8 cellular contexts compared by ENCODE assay signal in the genomic region with DNA sequence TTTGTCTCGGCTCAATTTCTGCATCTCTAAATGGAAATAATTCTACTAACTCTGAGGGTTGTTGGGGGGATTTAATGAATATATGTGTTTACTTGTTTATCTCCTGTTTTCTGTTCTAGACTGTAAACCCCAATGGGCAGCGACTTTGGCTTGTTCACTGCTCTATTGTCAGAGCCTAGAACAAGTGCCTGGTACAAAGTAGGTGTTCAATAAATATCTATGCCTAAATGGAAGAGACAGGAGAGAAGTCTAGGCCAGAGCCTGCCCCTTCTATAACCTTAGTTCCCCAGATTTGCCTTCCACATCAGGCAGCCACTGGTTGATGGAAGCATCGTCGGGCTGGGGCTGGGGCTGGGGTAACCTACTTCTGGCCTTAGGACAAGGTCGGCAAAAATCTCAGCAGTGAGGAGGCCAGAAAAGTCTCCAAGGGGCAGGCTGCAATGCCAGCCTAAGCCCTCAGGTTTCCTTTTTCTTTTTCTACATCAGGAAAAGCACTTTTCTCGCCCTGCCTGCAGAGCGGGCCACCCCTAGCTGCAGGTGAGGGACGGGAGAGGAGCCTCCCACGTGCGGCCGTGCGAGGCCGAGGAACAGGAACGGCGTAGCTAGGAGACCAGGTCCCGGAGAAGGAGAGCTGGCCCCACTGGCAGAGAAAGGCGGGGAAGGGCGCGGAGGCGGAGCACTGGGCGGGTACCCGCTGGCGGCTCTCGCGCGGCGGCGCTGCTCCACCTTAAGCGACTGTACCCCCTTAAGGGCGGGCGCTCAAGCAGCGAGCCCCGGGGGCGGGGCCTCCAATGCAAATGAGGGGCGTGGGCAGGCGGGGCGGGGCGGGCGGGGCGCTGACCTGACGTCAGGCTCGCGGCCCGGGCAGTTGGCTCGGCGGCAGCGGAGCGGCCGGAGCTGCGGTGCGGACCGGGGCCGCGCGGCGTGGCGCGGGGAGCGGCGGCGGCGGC. TPM values are rescaled to one million over a fixed set of nuclear protein-coding genes. Genes with fewer than 3 reads are reported as not detected.
DNase-seq lines count a peak whose midpoint lies in the region; ATAC-seq and TF ChIP-seq lines count a peak whose summit lies in the region.

TSS of gene CNNM4 (plus strand) at position 867 of the 950 bp plus-strand sequence. CDS start 98 bp downstream, outside the sequence.

- 12% methylated on average over 34 of the region's 62 CpGs for WGBS in SK-N-SH (ENCODE audit: low lambda C conversion rate)
- 5% methylated on average over 62 of the region's 62 CpGs for WGBS in thymus

- TF ChIP-seq CTCF in GM10266 (IDR thresholded peaks at IDR 0.05; ENCODE audit: control insufficient read depth, insufficient read depth, low read depth, missing control alignments) = peak; percentile 34
- no peak for TF ChIP-seq CTCF in SK-N-SH (IDR thresholded peaks at IDR 0.05)
- TF ChIP-seq CTCF in glutamatergic neuron (IDR thresholded peaks at IDR 0.05; ENCODE audit: partially characterized antibody, unreplicated experiment) = no peak
- no peak for TF ChIP-seq CTCF in osteocyte (IDR thresholded peaks at IDR 0.05)

- H3K4me3 Mint-ChIP-seq in glutamatergic neuron (ENCODE audit: unreplicated experiment) = peak within 1 kb of the TSS; percentile 86
- peak within 1 kb of the TSS; percentile 81 for H3K4me3 Mint-ChIP-seq in osteocyte (ENCODE audit: unreplicated experiment)

- ATAC-seq in HG02610 (IDR thresholded peaks at IDR 0.05; ENCODE audit: unreplicated experiment) = peak; percentile 84
- peak; percentile 92 to 94 for ATAC-seq in activated naive CD4-positive, alpha-beta T cell treated with anti-CD3 and anti-CD28 coated beads, Interleukin-2, amount 50 U/mL, for 72 hours

- H3K9me2 ChIP-seq in SK-N-SH = no peaks in the 10 kb centered on the region

- DNase-seq in GM10266 (ENCODE audit: extremely low spot score) (peak; percentile 95), NCI-H1092 (lab: John Stamatoyannopoulos, UW) (peak; percentile 81), SK-N-SH (peak; percentile 97), glutamatergic neuron (peak; percentile 93), osteocyte (ENCODE audit: extremely low spot score, unreplicated experiment) (peak; percentile 96)
- peak; percentile 90 to 92 for DNase-seq in activated naive CD4-positive, alpha-beta T cell treated with anti-CD3 and anti-CD28 coated beads, Interleukin-2, amount 50 U/mL, for 72 hours (ENCODE audit: low spot score in 2 of 2)

- H3K4me1 ChIP-seq in SK-N-SH (ENCODE audit: control insufficient read depth in 1 of 2, insufficient read depth in 2 of 2, low read depth in 1 of 2, low read length in 1 of 2) = peaks cover 16 to 38% of the 10 kb centered on the region in 2 experiments; a peak in 2 of 4 replicates
- peaks cover 33% of the 10 kb centered on the region for H3K4me1 ChIP-seq in thymus (ENCODE audit: control insufficient read depth, insufficient read depth, low read length)

- H3K27me3 Mint-ChIP-seq in glutamatergic neuron (ENCODE audit: unreplicated experiment) = peaks cover 2% of the 10 kb centered on the region
- no peaks in the 10 kb centered on the region for H3K27me3 Mint-ChIP-seq in osteocyte (ENCODE audit: unreplicated experiment)

- no peaks in the 10 kb centered on the region for H3K27me3 ChIP-seq in SK-N-SH (ENCODE audit: insufficient read depth)
- no peaks in the 10 kb centered on the region for H3K27me3 ChIP-seq in thymus (ENCODE audit: control insufficient read depth, insufficient read depth)

- peak within 1 kb of the TSS; percentile 96 for H3K4me2 ChIP-seq in SK-N-SH

- H3K4me3 ChIP-seq in SK-N-SH (ENCODE audit: low read depth in 2 of 2, low read length in 1 of 2) (peak within 1 kb of the TSS; percentile 61 to 74), thymus (ENCODE audit: low read length) (peak within 1 kb of the TSS; percentile 84)

- no peak for TF ChIP-seq RAD21 in SK-N-SH (IDR thresholded peaks at IDR 0.05; ENCODE audit: low read length)

- H3K27ac ChIP-seq in SK-N-SH (ENCODE audit: low read depth in 2 of 2, low read length in 1 of 2) (peak within 1 kb of the TSS; percentile 48 to 75; a peak in 3 of 4 replicates), thymus (ENCODE audit: low read depth) (peak within 1 kb of the TSS; percentile 72)

- H4K20me1 ChIP-seq in SK-N-SH (ENCODE audit: insufficient read depth) = no peaks in the 10 kb centered on the region

- H3K9ac ChIP-seq in SK-N-SH = peak within 1 kb of the TSS; percentile 60

- H3K9me3 ChIP-seq in SK-N-SH (no peaks in the 10 kb centered on the region), thymus (ENCODE audit: control insufficient read depth) (no peaks in the 10 kb centered on the region)

- peak within 1 kb of the TSS; percentile 95 for H2AFZ ChIP-seq in SK-N-SH (ENCODE audit: low read depth)

- peaks cover 0 to 4% of the 10 kb centered on the region in 2 donors for H3K36me3 Mint-ChIP-seq in activated naive CD4-positive, alpha-beta T cell treated with anti-CD3 and anti-CD28 coated beads, Interleukin-2, amount 50 U/mL, for 72 hours
- H3K36me3 Mint-ChIP-seq in glutamatergic neuron (ENCODE audit: unreplicated experiment) (no peaks in the 10 kb centered on the region), osteocyte (ENCODE audit: unreplicated experiment) (no peaks in the 10 kb centered on the region)

- no peaks in the 10 kb centered on the region for H3K9me3 Mint-ChIP-seq in activated naive CD4-positive, alpha-beta T cell treated with anti-CD3 and anti-CD28 coated beads, Interleukin-2, amount 50 U/mL, for 72 hours
- H3K9me3 Mint-ChIP-seq in glutamatergic neuron (ENCODE audit: unreplicated experiment) (peaks cover 2% of the 10 kb centered on the region), osteocyte (ENCODE audit: unreplicated experiment) (no peaks in the 10 kb centered on the region)

- H3K4me1 Mint-ChIP-seq in glutamatergic neuron (ENCODE audit: low read depth, unreplicated experiment) = peaks cover 22% of the 10 kb centered on the region
- H3K4me1 Mint-ChIP-seq in osteocyte (ENCODE audit: unreplicated experiment) = peaks cover 44% of the 10 kb centered on the region

- CTCF ChIA-PET in SK-N-SH (lab: Yijun Ruan, JAX) = interaction anchor here (0.6 to 6.8 kb wide), 14 partner anchors 10 to 352 kb away, joined by 3 to 58 read pairs (median 5); partner anchors contain the start of gene KANSL3

- TF ChIP-seq EP300 in SK-N-SH (IDR thresholded peaks at IDR 0.05; ENCODE audit: borderline replicate concordance in 1 of 2, low read depth in 1 of 2, low read length in 1 of 2) = no peak

- peaks cover 3% of the 10 kb centered on the region for H3F3A ChIP-seq in SK-N-SH (replicated peaks; ENCODE audit: insufficient read depth)

- H3K27ac Mint-ChIP-seq in activated naive CD4-positive, alpha-beta T cell treated with anti-CD3 and anti-CD28 coated beads, Interleukin-2, amount 50 U/mL, for 72 hours = peak within 1 kb of the TSS; percentile 84 to 86
- H3K27ac Mint-ChIP-seq in glutamatergic neuron (ENCODE audit: unreplicated experiment) = peak within 1 kb of the TSS; percentile 35
- H3K27ac Mint-ChIP-seq in osteocyte (ENCODE audit: unreplicated experiment) = peak within 1 kb of the TSS; percentile 60

- H3K36me3 ChIP-seq in SK-N-SH (replicated peaks in 1 of 2; ENCODE audit: control insufficient read depth in 1 of 2, insufficient read depth in 2 of 2, low read length in 1 of 2) (no peaks in the 10 kb centered on the region), thymus (ENCODE audit: control insufficient read depth, insufficient read depth) (no peaks in the 10 kb centered on the region)

- peaks cover 7% of the 10 kb centered on the region; the same call in 1 of the 2 replicates for H3K79me2 ChIP-seq in SK-N-SH (ENCODE audit: insufficient read depth)

- POLR2A ChIA-PET in SK-N-SH (lab: Yijun Ruan, JAX) = interaction anchor here (1.0 to 2.0 kb wide), 4 partner anchors 11 to 122 kb away, joined by 3 to 6 read pairs (median 4); partner anchors contain the start of genes ANKRD39 and KANSL3

TF ChIP-seq in SK-N-SH, 30 proteins besides CTCF, POLR2A, EP300 and RAD21 (continues in another document):
- no peak for TF ChIP-seq JUND (IDR thresholded peaks at IDR 0.05)
- no peak for TF ChIP-seq RXRA (IDR thresholded peaks at IDR 0.05; ENCODE audit: borderline replicate concordance, low read depth)
- no peak for TF ChIP-seq NFIC (IDR thresholded peaks at IDR 0.05; ENCODE audit: borderline replicate concordance)
- TF ChIP-seq TAF1 (IDR thresholded peaks at IDR 0.05; ENCODE audit: borderline replicate concordance, low read depth, low read length) = no peak
- no peak for TF ChIP-seq TEAD4 (IDR thresholded peaks at IDR 0.05; ENCODE audit: borderline replicate concordance, insufficient read depth)
- no peak for TF ChIP-seq PBX3 (IDR thresholded peaks at IDR 0.05)
- TF ChIP-seq MEF2A (IDR thresholded peaks at IDR 0.05; ENCODE audit: borderline replicate concordance, low read depth) = no peak
- no peak for TF ChIP-seq RFX5 (IDR thresholded peaks at IDR 0.05; ENCODE audit: low read length)
- no peak for TF ChIP-seq GABPA (IDR thresholded peaks at IDR 0.05; ENCODE audit: low read depth)
- peak; percentile 57 for TF ChIP-seq MXI1 (IDR thresholded peaks at IDR 0.05; ENCODE audit: low read depth, low read length)
- no peak for TF ChIP-seq SMC3 (IDR thresholded peaks at IDR 0.05; ENCODE audit: low read depth, low read length)
- TF ChIP-seq IRF3 (IDR thresholded peaks at IDR 0.05; ENCODE audit: low read depth, low read length) = no peak

RNA-seq across cellular contexts. Expression of gene CNNM4, which starts in this region (rescaled TPM):
- polyA plus RNA-seq in SK-N-SH (2012; rRNA removed) (5.5 TPM in 2 replicates), thymus (3.1 TPM)
- 2.9 and 3.9 TPM in 2 replicates for polyA plus RNA-seq in SK-N-SH (2012; cell fraction: cytosol; rRNA removed)
- 5.9 and 6.8 TPM in 2 replicates for polyA plus RNA-seq in SK-N-SH (2012; cell fraction: nucleus; rRNA removed)
- 1 to 10 TPM; 8.7 to 8.9 TPM for total RNA-seq in activated naive CD4-positive, alpha-beta T cell treated with anti-CD3 and anti-CD28 coated beads, Interleukin-2, amount 50 U/mL, for 72 hours
- total RNA-seq in glutamatergic neuron (ENCODE audit: unreplicated experiment) (15.4 TPM), osteocyte (7.6 and 8.0 TPM in 2 replicates)

Comparison
In these comparisons a context has a peak if more than half of its experiments do, and no peak if none do; other contexts are left out.
1. Peak in every context shown above with its lines: DNase-seq, ATAC-seq, H3K4me3 ChIP-seq and H3K27ac ChIP-seq.
2. H3K27ac Mint-ChIP-seq: peak in every context shown above with its lines; median percentile 85 in activated naive CD4-positive, alpha-beta T cell treated with anti-CD3 and anti-CD28 coated beads, Interleukin-2, amount 50 U/mL, for 72 hours; 60 in osteocyte; 35 in glutamatergic neuron.